Comparison of ENCODE assay signal across 11 cellular contexts in genomic region chr19:55527197-55528029, GRCh38. TPM values are rescaled to one million over a fixed set of nuclear protein-coding genes. Genes with fewer than 3 reads are reported as not detected.
A peak's percentile ranks its signal among the peaks of the same experiment; 100 is the strongest.
DNase-seq lines count a peak whose midpoint lies in the region; ATAC-seq, FAIRE-seq and TF ChIP-seq lines count a peak whose summit lies in the region.
"Had no signal": no experiment of that assay in that cellular context is flagged by ENCODE, and none has a peak within 500 bp of the region (broad histone marks: within the 10 kb centered on the region; RNA-seq: fewer than 3 reads in every experiment).

No MANE protein-coding gene starts in this region.

- H3K4ac ChIP-seq in IMR-90 (ENCODE audit: low read depth, low read length) (no peak overlapping the region; the same call in 1 of the 2 replicates), H1 (replicated peaks; ENCODE audit: insufficient read length, low read depth, low read length) (no peak overlapping the region)

- BruUV-seq in IMR-90 (replicated peaks; lab: Mats Ljungman, UMichigan): no TSS peak

- TF ChIP-seq EP300 in A549 (IDR thresholded peaks at IDR 0.05) (no peak), H1 (IDR thresholded peaks at IDR 0.05; ENCODE audit: borderline replicate concordance in 1 of 2, low read depth in 2 of 2, low read length in 2 of 2) (no peak)

- H3K4me2 ChIP-seq in A549 (peak overlapping the region; percentile 67), IMR-90 (ENCODE audit: low read depth, low read length) (no peak overlapping the region), H1 (ENCODE audit: insufficient read depth in 1 of 2, low read depth in 2 of 2, low read length in 2 of 2) (peak overlapping the region in 1 of 2 experiments; percentile 11; a peak in 1 of 4 replicates)
- H3K4me2 ChIP-seq: BLaER1 treated with 17β-estradiol and CSF1 and Interleukin-3, amounts not matched to agents 10 nM and 100 nM had no signal

- no peak overlapping the region for H4K91ac ChIP-seq in IMR-90 (ENCODE audit: insufficient read depth, low read depth, low read length)
- H4K91ac ChIP-seq in H1 (replicated peaks; ENCODE audit: insufficient read length, low read length): peak overlapping the region; percentile 95

- H4K20me1 ChIP-seq in IMR-90 (ENCODE audit: insufficient read depth, low read length) (no peaks in the 10 kb centered on the region), H1 (replicated peaks in 1 of 2; ENCODE audit: control insufficient read depth in 1 of 2, insufficient read depth in 2 of 2, low read length in 2 of 2) (peaks cover 0 to 9% of the 10 kb centered on the region in 2 experiments)
- H4K20me1 ChIP-seq: BLaER1 treated with 17β-estradiol and CSF1 and Interleukin-3, amounts not matched to agents 10 nM and 100 nM had no signal

- CTCF ChIA-PET in A549 (lab: Yijun Ruan, JAX) (interaction anchor here (0.6 to 2.9 kb wide), 10 partner anchors 8 to 96 kb away, joined by 3 to 13 read pairs (median 6); partner anchors contain the start of gene ZNF865), IMR-90 (lab: Yijun Ruan, JAX) (interaction anchor here (0.7 kb wide), 1 partner anchor 17 kb away, joined by 3 read pairs; no protein-coding TSS in a partner anchor), H1 (lab: Charles Lee; ENCODE audit: partially characterized antibody) (interaction anchor here (2.9 kb wide), 1 partner anchor 23 kb away, joined by 7 read pairs; no protein-coding TSS in a partner anchor)

- H3K23me2 ChIP-seq in H1 (ENCODE audit: low read depth, low read length): no peaks in the 10 kb centered on the region

- FAIRE-seq in A549 (lab: Jason Lieb, UNC) (peak; percentile 7), H1 (lab: Jason Lieb, UNC) (no peak)
- FAIRE-seq: GM18507 had no signal

- H3K9ac ChIP-seq in IMR-90 (ENCODE audit: low read depth, low read length) (no peak overlapping the region), H1 (replicated peaks in 1 of 4; ENCODE audit: extremely low read depth in 1 of 4, low read depth in 3 of 4, low read length in 3 of 4) (no peak overlapping the region)
- H3K9ac ChIP-seq: BLaER1 treated with 17β-estradiol and CSF1 and Interleukin-3, amounts not matched to agents 10 nM and 100 nM had no signal

- H3K9me1 ChIP-seq in IMR-90 (ENCODE audit: insufficient read depth, low read length): peaks cover 14% of the 10 kb centered on the region

- H3K56ac ChIP-seq in IMR-90 (ENCODE audit: extremely low read depth, insufficient read depth, low read length) (no peak overlapping the region), H1 (replicated peaks; ENCODE audit: insufficient read length, low read depth, low read length) (no peak overlapping the region)

- POLR2A ChIA-PET in A549 (lab: Yijun Ruan, JAX): interaction anchor here (1.6 to 1.7 kb wide), 3 partner anchors 23 to 72 kb away, joined by 5 to 13 read pairs (median 8); partner anchors contain the start of gene FIZ1
- POLR2A ChIA-PET in IMR-90 (lab: Charles Lee; ENCODE audit: unreplicated experiment): no interaction called here
- POLR2A ChIA-PET in H1 (lab: Charles Lee; ENCODE audit: partially characterized antibody): interaction anchor here (0.6 to 1.3 kb wide), 3 partner anchors 24 to 66 kb away, joined by 3 read pairs; no protein-coding TSS in a partner anchor

- H3K4me3 ChIP-seq in A549: no peak overlapping the region
- no peak overlapping the region for H3K4me3 ChIP-seq in IMR-90 (ENCODE audit: insufficient read depth, low read depth, low read length)
- no peak overlapping the region for H3K4me3 ChIP-seq in H1 (ENCODE audit: extremely low read depth in 1 of 4, insufficient read depth in 2 of 4, low read depth in 3 of 4, low read length in 4 of 4)
- H3K4me3 ChIP-seq: BLaER1 treated with 17β-estradiol and CSF1 and Interleukin-3, amounts not matched to agents 10 nM and 100 nM had no signal

- TF ChIP-seq POLR2A in A549 (IDR thresholded peaks at IDR 0.05; ENCODE audit: low read length): no peak
- no peak for TF ChIP-seq POLR2A in IMR-90 (IDR thresholded peaks at IDR 0.05; ENCODE audit: low read depth, low read length)
- no peak for TF ChIP-seq POLR2A in H1 (IDR thresholded peaks at IDR 0.05; ENCODE audit: control extremely low read depth in 1 of 2, low read depth in 2 of 2, low read length in 2 of 2)

- intact Hi-C loops in IMR-90 (cut with micrococcal nuclease): no loop called here

- no peak for ATAC-seq in A549
- no peak for ATAC-seq in IMR-90 (ENCODE audit: low read depth)
- ATAC-seq in GM21381 (IDR thresholded peaks at IDR 0.05; ENCODE audit: unreplicated experiment): no peak
- ATAC-seq in GM18868 (IDR thresholded peaks at IDR 0.05; ENCODE audit: unreplicated experiment): no peak

- H4K5ac ChIP-seq in IMR-90 (ENCODE audit: low read depth, low read length) (no peak overlapping the region), H1 (ENCODE audit: insufficient read length, low read depth, low read length) (no peak overlapping the region)

- H2BK20ac ChIP-seq in IMR-90 (ENCODE audit: low read depth, low read length) (no peak overlapping the region), H1 (ENCODE audit: low read length) (no peak overlapping the region)

- H2AK5ac ChIP-seq in IMR-90 (ENCODE audit: low read depth, low read length): no peak overlapping the region
- H2AK5ac ChIP-seq in H1 (ENCODE audit: low read depth, low read length): 0 out of 2 replicates have a peak overlapping the region, but pooled peaks have one; percentile 95

- H3K27ac ChIP-seq in A549: peak overlapping the region in 1 of 2 experiments; percentile 70; a peak in 3 of 6 replicates
- no peak overlapping the region for H3K27ac ChIP-seq in IMR-90 (ENCODE audit: insufficient read depth, low read length)
- H3K27ac ChIP-seq in H1 (ENCODE audit: low read depth, low read length): no peak overlapping the region
- H3K27ac ChIP-seq: BLaER1 treated with 17β-estradiol and CSF1 and Interleukin-3, amounts not matched to agents 10 nM and 100 nM had no signal

- H2BK5ac ChIP-seq in IMR-90 (ENCODE audit: low read depth, low read length, poor library complexity, severe bottlenecking) (no peak overlapping the region), H1 (ENCODE audit: low read depth, low read length) (peak overlapping the region; percentile 10)

- H2AFZ ChIP-seq in IMR-90 (replicated peaks; ENCODE audit: low read length, poor library complexity): peak overlapping the region; percentile 6
- H2AFZ ChIP-seq in H1 (ENCODE audit: low read length): no peak overlapping the region

- H3K79me2 ChIP-seq in H1 (ENCODE audit: control insufficient read depth in 1 of 2, insufficient read depth in 2 of 2, low read length in 2 of 2): no peaks in the 10 kb centered on the region

- WGBS in A549 (ENCODE audit: missing lambda C conversion rate): 75% methylated on average over 22 of the region's 22 CpGs
- WGBS in IMR-90 (ENCODE audit: extremely low coverage in 2 of 2, insufficient read length in 1 of 2), 2 experiments: 86% methylated on average over 18 of the region's 22 CpGs; no CpG with 5 or more reads in 1 of the 2 experiments
- WGBS in H1 (ENCODE audit: extremely low coverage in 1 of 2, insufficient coverage in 1 of 2, insufficient read length in 1 of 2, insufficient replicate concordance in 2 of 2, low coverage in 1 of 2, low lambda C conversion rate in 2 of 2, missing lambda C conversion rate in 1 of 2), 2 experiments: 86% methylated on average over 21 of the region's 22 CpGs; no CpG with 5 or more reads in 1 of the 2 experiments

- H3K14ac ChIP-seq in IMR-90 (replicated peaks; ENCODE audit: low read depth, low read length) (no peak overlapping the region; the same call in 1 of the 2 replicates), H1 (ENCODE audit: insufficient read length) (no peak overlapping the region)

- H3K18ac ChIP-seq in IMR-90 (ENCODE audit: low read depth, low read length) (no peak overlapping the region), H1 (ENCODE audit: extremely low read depth, low read length) (no peak overlapping the region)

- no peaks in the 10 kb centered on the region for H3K27me3 ChIP-seq in IMR-90 (ENCODE audit: control insufficient read depth, insufficient read depth, low read length)
- H3K27me3 ChIP-seq in H1 (replicated peaks in 1 of 4; ENCODE audit: control insufficient read depth in 3 of 4, extremely low read depth in 1 of 4, insufficient read depth in 3 of 4, low read length in 3 of 4): no peaks in the 10 kb centered on the region
- H3K27me3 ChIP-seq: BLaER1 treated with 17β-estradiol and CSF1 and Interleukin-3, amounts not matched to agents 10 nM and 100 nM had no signal

- H3K9me3 ChIP-seq in A549 (no peaks in the 10 kb centered on the region), IMR-90 (ENCODE audit: control insufficient read depth, insufficient read depth, low read length) (no peaks in the 10 kb centered on the region), H1 (ENCODE audit: insufficient read depth in 2 of 2, low read depth in 1 of 2, low read length in 1 of 2) (peaks cover 0 to 7% of the 10 kb centered on the region in 2 experiments; a peak in 2 of 4 replicates)

- no peak overlapping the region for H2BK15ac ChIP-seq in IMR-90 (ENCODE audit: low read depth, low read length)
- H2BK15ac ChIP-seq in H1 (ENCODE audit: low read length): no peak overlapping the region

- H2BK120ac ChIP-seq in IMR-90 (ENCODE audit: low read depth, low read length) (no peak overlapping the region), H1 (replicated peaks; ENCODE audit: low read depth, low read length) (no peak overlapping the region)

- H4K8ac ChIP-seq in IMR-90 (ENCODE audit: low read depth in 2 of 2, low read length in 2 of 2) (no peak overlapping the region), H1 (ENCODE audit: extremely low read depth, insufficient read depth, low read length) (no peak overlapping the region; the same call in 1 of the 2 replicates)

- TF ChIP-seq CTCF in A549 (IDR thresholded peaks at IDR 0.05) (no peak), IMR-90 (conservative IDR thresholded peaks at IDR 0.05; ENCODE audit: low read depth, low read length) (no peak), H1 (IDR thresholded peaks at IDR 0.05; ENCODE audit: control extremely low read depth in 1 of 3, insufficient read depth in 1 of 3, low read depth in 1 of 3, low read length in 3 of 3) (no peak)

- peak overlapping the region; percentile 82; the same call in 1 of the 2 replicates for H2BK12ac ChIP-seq in H1 (ENCODE audit: low read depth, low read length)

- no peak overlapping the region for H2AK9ac ChIP-seq in IMR-90 (replicated peaks; ENCODE audit: low read depth, low read length, poor library complexity)

- in situ Hi-C loops in IMR-90 (cut with MboI; ENCODE audit: low sequenced_read_pairs): no loop called here

- no peak for DNase-seq in A549 (ENCODE audit: low read depth in 1 of 2, low spot score in 1 of 2)
- DNase-seq in IMR-90: no peak
- DNase-seq in H1 (ENCODE audit: low read depth in 1 of 2, low spot score in 2 of 2): no peak
- no peak for DNase-seq in OCI-M1 (lab: John Stamatoyannopoulos, UW)
- DNase-seq: 8988T; CD4-positive, CD25-positive, alpha-beta regulatory T cell; GF-D8 had no signal

- H3K4me1 ChIP-seq in A549 (peaks cover 48% of the 10 kb centered on the region), IMR-90 (ENCODE audit: control insufficient read depth, insufficient read depth, low read length) (peaks cover 5% of the 10 kb centered on the region), H1 (replicated peaks in 1 of 4; ENCODE audit: control insufficient read depth in 3 of 4, insufficient read depth in 4 of 4, low read length in 3 of 4) (peaks cover 0 to 9% (median 2%) of the 10 kb centered on the region in 4 experiments; a peak in 3 of 7 replicates)

- dilution Hi-C loops in IMR-90 (cut with HindIII; ENCODE audit: low sequenced_read_pairs, unreplicated experiment): no loop called here

- H3K36me3 ChIP-seq in IMR-90 (ENCODE audit: control insufficient read depth, insufficient read depth, low read length): no peaks in the 10 kb centered on the region
- H3K36me3 ChIP-seq in H1 (ENCODE audit: control insufficient read depth in 2 of 4, insufficient read depth in 4 of 4, low read length in 3 of 4): no peaks in the 10 kb centered on the region; a peak in 1 of 8 replicates
- H3K36me3 ChIP-seq: BLaER1 treated with 17β-estradiol and CSF1 and Interleukin-3, amounts not matched to agents 10 nM and 100 nM had no signal

- TF ChIP-seq RAD21 in A549 (conservative IDR thresholded peaks at IDR 0.05 in 1 of 2, IDR thresholded peaks at IDR 0.05 in 1 of 2) (no peak), IMR-90 (IDR thresholded peaks at IDR 0.05; ENCODE audit: low read length) (no peak), H1 (IDR thresholded peaks at IDR 0.05 in 1 of 2, conservative IDR thresholded peaks at IDR 0.05 in 1 of 2; ENCODE audit: low read depth in 2 of 2, low read length in 2 of 2) (no peak)

- H3K23ac ChIP-seq in IMR-90 (ENCODE audit: low read depth, low read length) (no peak overlapping the region), H1 (ENCODE audit: insufficient read length) (no peak overlapping the region)

- H3K79me1 ChIP-seq in IMR-90 (ENCODE audit: low read depth in 1 of 2, low read length in 2 of 2): 0 out of 4 replicates have a peak, but pooled peaks cover 0 to 4% of the 10 kb centered on the region in 2 experiments
- H3K79me1 ChIP-seq in H1 (ENCODE audit: low read depth, low read length): no peaks in the 10 kb centered on the region

RNA-seq across cellular contexts. Expression of gene SBK2, which starts 9.5 kb away (rescaled TPM):
- polyA plus RNA-seq in A549 (2011; rRNA removed) (0.65 and 0.89 TPM in 2 replicates), A549 (2017; fragmentation: RNase III; extraction: RNeasy Plus Mini Kit Qiagen cat#74134 plus additional on column Dnase treatment) (1.1 to 1.6 TPM (median 1.2 TPM) in 3 replicates), IMR-90 (2012; rRNA removed) (0.30 and 0.48 TPM in 2 replicates), H1 (2011; rRNA removed) (3.2 and 7.4 TPM in 2 replicates)
- polyA plus RNA-seq in A549 (2012; cell fraction: cytosol; rRNA removed): 4.5 and 8.7 TPM in 2 replicates
- polyA plus RNA-seq in A549 (2012; cell fraction: nucleus; rRNA removed): 9.2 and 13.9 TPM in 2 replicates
- 0.58 and 0.68 TPM in 2 replicates for polyA minus RNA-seq in A549 (2011; rRNA and poly(A)+ RNA removed)
- total RNA-seq in IMR-90 (2012; rRNA removed): not detected in 2 replicates
- polyA plus RNA-seq in IMR-90 (2012; cell fraction: cytosol; rRNA removed): 0.47 TPM in 1 of 2 replicates, not detected in the other
- 3.7 and 5.3 TPM in 2 replicates for polyA plus RNA-seq in IMR-90 (2012; cell fraction: nucleus; rRNA removed; ENCODE audit: low replicate concordance)
- total RNA-seq in H1 (2021; fragmentation: NEBNext Ultra II Directional; extraction: Animal tissue kit (Norgen Biotek cat#: 25700)): 3.9 and 4.1 TPM in 2 replicates
- polyA plus RNA-seq in H1 (2011; cell fraction: cytosol; rRNA removed): 3.3 TPM
- polyA plus RNA-seq in H1 (2011; cell fraction: nucleus; rRNA removed): 8.7 TPM
- 2.8 to 5.5 TPM (median 4.5 TPM) in 4 replicates for polyA plus RNA-seq in H1 (2012, experiment 1 of 2)
- 3.3 TPM for polyA plus RNA-seq in H1 (2012, experiment 2 of 2)
- 2.0 TPM for polyA plus RNA-seq in H1 (2013, experiment 1 of 2)
- polyA plus RNA-seq in H1 (2013, experiment 2 of 2): 2.1 TPM
- polyA minus RNA-seq in H1 (2011; rRNA and poly(A)+ RNA removed): 1.1 and 1.3 TPM in 2 replicates
- polyA minus RNA-seq in H1 (2011; cell fraction: cytosol; rRNA and poly(A)+ RNA removed): 7.4 TPM
- 4.0 TPM for polyA minus RNA-seq in H1 (2011; cell fraction: nucleus; rRNA and poly(A)+ RNA removed)
- total RNA-seq: CD4-positive, CD25-positive, alpha-beta regulatory T cell had no signal
- polyA plus RNA-seq: CD4-positive, CD25-positive, alpha-beta regulatory T cell had no signal

RNA-seq across cellular contexts. Expression of gene SBK3, which starts 17.9 kb away (rescaled TPM):
- polyA plus RNA-seq in A549 (2011; rRNA removed): 0.89 and 1.1 TPM in 2 replicates
- 1.3 and 2.3 TPM in 2 replicates for polyA plus RNA-seq in A549 (2012; cell fraction: cytosol; rRNA removed)
- polyA plus RNA-seq in A549 (2012; cell fraction: nucleus; rRNA removed): 2.2 and 2.7 TPM in 2 replicates
- 0.92 to 1.2 TPM (median 1.1 TPM) in 3 replicates for polyA plus RNA-seq in A549 (2017; fragmentation: RNase III; extraction: RNeasy Plus Mini Kit Qiagen cat#74134 plus additional on column Dnase treatment)
- polyA minus RNA-seq in A549 (2011; rRNA and poly(A)+ RNA removed): 0.58 and 0.78 TPM in 2 replicates
- total RNA-seq in IMR-90 (2012; rRNA removed): 0.18 TPM in 1 of 2 replicates, not detected in the other
- 0.05 and 0.16 TPM in 2 replicates for polyA plus RNA-seq in IMR-90 (2012; rRNA removed)
- polyA plus RNA-seq in IMR-90 (2012; cell fraction: cytosol; rRNA removed): 0.08 TPM in 1 of 2 replicates, not detected in the other
- 0.15 and 0.35 TPM in 2 replicates for polyA plus RNA-seq in IMR-90 (2012; cell fraction: nucleus; rRNA removed; ENCODE audit: low replicate concordance)
- total RNA-seq in H1 (2021; fragmentation: NEBNext Ultra II Directional; extraction: Animal tissue kit (Norgen Biotek cat#: 25700)): 0.76 and 0.94 TPM in 2 replicates
- polyA plus RNA-seq in H1 (2011; rRNA removed): 1.5 and 2.8 TPM in 2 replicates
- polyA plus RNA-seq in H1 (2011; cell fraction: cytosol; rRNA removed): 1.5 TPM
- polyA plus RNA-seq in H1 (2011; cell fraction: nucleus; rRNA removed): 2.7 TPM
- polyA plus RNA-seq in H1 (2012, experiment 1 of 2): 0.65 to 1.9 TPM (median 1.5 TPM) in 4 replicates
- 1.1 TPM for polyA plus RNA-seq in H1 (2012, experiment 2 of 2)
- 0.53 TPM for polyA plus RNA-seq in H1 (2013, experiment 1 of 2)
- polyA plus RNA-seq in H1 (2013, experiment 2 of 2): 0.48 TPM
- 0.28 and 0.37 TPM in 2 replicates for polyA minus RNA-seq in H1 (2011; rRNA and poly(A)+ RNA removed)
- polyA minus RNA-seq in H1 (2011; cell fraction: cytosol; rRNA and poly(A)+ RNA removed): 1.5 TPM
- 0.70 TPM for polyA minus RNA-seq in H1 (2011; cell fraction: nucleus; rRNA and poly(A)+ RNA removed)
- total RNA-seq: CD4-positive, CD25-positive, alpha-beta regulatory T cell had no signal
- polyA plus RNA-seq: CD4-positive, CD25-positive, alpha-beta regulatory T cell had no signal

RNA-seq across cellular contexts. Expression of gene SSC5D, which starts 39.2 kb away (rescaled TPM):
- polyA plus RNA-seq in A549 (2011; rRNA removed): 0.19 and 0.22 TPM in 2 replicates
- 0.30 and 0.44 TPM in 2 replicates for polyA plus RNA-seq in A549 (2012; cell fraction: cytosol; rRNA removed)
- polyA plus RNA-seq in A549 (2012; cell fraction: nucleus; rRNA removed): 2.3 and 2.6 TPM in 2 replicates
- 0.96 to 2.0 TPM (median 1.5 TPM) in 3 replicates for polyA plus RNA-seq in A549 (2017; fragmentation: RNase III; extraction: RNeasy Plus Mini Kit Qiagen cat#74134 plus additional on column Dnase treatment)
- polyA minus RNA-seq in A549 (2011; rRNA and poly(A)+ RNA removed): 0.25 and 0.29 TPM in 2 replicates
- 1.4 and 1.7 TPM in 2 replicates for total RNA-seq in IMR-90 (2012; rRNA removed)
- 14.1 and 19.1 TPM in 2 replicates for polyA plus RNA-seq in IMR-90 (2012; rRNA removed)
- polyA plus RNA-seq in IMR-90 (2012; cell fraction: cytosol; rRNA removed): 10.9 and 19.1 TPM in 2 replicates
- 44.4 and 80.8 TPM in 2 replicates for polyA plus RNA-seq in IMR-90 (2012; cell fraction: nucleus; rRNA removed; ENCODE audit: low replicate concordance)
- 1.7 and 2.3 TPM in 2 replicates for total RNA-seq in H1 (2021; fragmentation: NEBNext Ultra II Directional; extraction: Animal tissue kit (Norgen Biotek cat#: 25700))
- polyA plus RNA-seq in H1 (2011; rRNA removed): 0.39 and 0.72 TPM in 2 replicates
- polyA plus RNA-seq in H1 (2011; cell fraction: cytosol; rRNA removed): 0.45 TPM
- 4.1 TPM for polyA plus RNA-seq in H1 (2011; cell fraction: nucleus; rRNA removed)
- 1.2 to 2.6 TPM (median 1.7 TPM) in 4 replicates for polyA plus RNA-seq in H1 (2012, experiment 1 of 2)
- polyA plus RNA-seq in H1 (2012, experiment 2 of 2): 0.63 TPM
- 0.73 TPM for polyA plus RNA-seq in H1 (2013, experiment 1 of 2)
- 1.1 TPM for polyA plus RNA-seq in H1 (2013, experiment 2 of 2)
- 0.29 and 0.54 TPM in 2 replicates for polyA minus RNA-seq in H1 (2011; rRNA and poly(A)+ RNA removed)
- polyA minus RNA-seq in H1 (2011; cell fraction: cytosol; rRNA and poly(A)+ RNA removed): 1.0 TPM
- 2.8 TPM for polyA minus RNA-seq in H1 (2011; cell fraction: nucleus; rRNA and poly(A)+ RNA removed)
- polyA plus RNA-seq: CD4-positive, CD25-positive, alpha-beta regulatory T cell had no signal

RNA-seq across cellular contexts. Expression of gene NAT14, which starts 42.4 kb away (rescaled TPM):
- polyA plus RNA-seq in A549 (2011; rRNA removed): 16.8 and 21.0 TPM in 2 replicates
- polyA plus RNA-seq in A549 (2012; cell fraction: cytosol; rRNA removed): 48.1 and 50.6 TPM in 2 replicates
- polyA plus RNA-seq in A549 (2012; cell fraction: nucleus; rRNA removed): 98.9 and 106 TPM in 2 replicates
- 46.5 to 57.4 TPM (median 50.3 TPM) in 3 replicates for polyA plus RNA-seq in A549 (2017; fragmentation: RNase III; extraction: RNeasy Plus Mini Kit Qiagen cat#74134 plus additional on column Dnase treatment)
- 7.6 and 10.2 TPM in 2 replicates for polyA minus RNA-seq in A549 (2011; rRNA and poly(A)+ RNA removed)
- 4.3 and 7.2 TPM in 2 replicates for total RNA-seq in IMR-90 (2012; rRNA removed)
- 40.9 and 41.2 TPM in 2 replicates for polyA plus RNA-seq in IMR-90 (2012; rRNA removed)
- 42.0 and 62.9 TPM in 2 replicates for polyA plus RNA-seq in IMR-90 (2012; cell fraction: cytosol; rRNA removed)
- 65.5 and 111 TPM in 2 replicates for polyA plus RNA-seq in IMR-90 (2012; cell fraction: nucleus; rRNA removed; ENCODE audit: low replicate concordance)
- total RNA-seq in H1 (2021; fragmentation: NEBNext Ultra II Directional; extraction: Animal tissue kit (Norgen Biotek cat#: 25700)): 69.1 and 71.2 TPM in 2 replicates
- 47.1 and 79.5 TPM in 2 replicates for polyA plus RNA-seq in H1 (2011; rRNA removed)
- polyA plus RNA-seq in H1 (2011; cell fraction: cytosol; rRNA removed): 51.3 TPM
- polyA plus RNA-seq in H1 (2011; cell fraction: nucleus; rRNA removed): 132 TPM
- 61.3 to 71.3 TPM (median 67.2 TPM) in 4 replicates for polyA plus RNA-seq in H1 (2012, experiment 1 of 2)
- polyA plus RNA-seq in H1 (2012, experiment 2 of 2): 81.6 TPM
- polyA plus RNA-seq in H1 (2013, experiment 1 of 2): 91.7 TPM
- 105 TPM for polyA plus RNA-seq in H1 (2013, experiment 2 of 2)
- polyA minus RNA-seq in H1 (2011; rRNA and poly(A)+ RNA removed): 7.1 and 10.9 TPM in 2 replicates
- polyA minus RNA-seq in H1 (2011; cell fraction: cytosol; rRNA and poly(A)+ RNA removed): 14.2 TPM
- 14.5 TPM for polyA minus RNA-seq in H1 (2011; cell fraction: nucleus; rRNA and poly(A)+ RNA removed)

RNA-seq across cellular contexts. Expression of gene ZNF628, which starts 51.0 kb away (rescaled TPM):
- polyA plus RNA-seq in A549 (2011; rRNA removed): 0.32 and 0.48 TPM in 2 replicates
- 2.5 and 4.8 TPM in 2 replicates for polyA plus RNA-seq in A549 (2012; cell fraction: cytosol; rRNA removed)
- polyA plus RNA-seq in A549 (2012; cell fraction: nucleus; rRNA removed): 7.0 and 12.6 TPM in 2 replicates
- 4.7 to 5.9 TPM (median 5.7 TPM) in 3 replicates for polyA plus RNA-seq in A549 (2017; fragmentation: RNase III; extraction: RNeasy Plus Mini Kit Qiagen cat#74134 plus additional on column Dnase treatment)
- polyA minus RNA-seq in A549 (2011; rRNA and poly(A)+ RNA removed): 0.70 and 1.0 TPM in 2 replicates
- total RNA-seq in IMR-90 (2012; rRNA removed): 0.18 and 0.28 TPM in 2 replicates
- 1.9 and 2.6 TPM in 2 replicates for polyA plus RNA-seq in IMR-90 (2012; rRNA removed)
- polyA plus RNA-seq in IMR-90 (2012; cell fraction: cytosol; rRNA removed): 2.0 and 4.3 TPM in 2 replicates
- polyA plus RNA-seq in IMR-90 (2012; cell fraction: nucleus; rRNA removed; ENCODE audit: low replicate concordance): 4.7 and 12.2 TPM in 2 replicates
- total RNA-seq in H1 (2021; fragmentation: NEBNext Ultra II Directional; extraction: Animal tissue kit (Norgen Biotek cat#: 25700)): 10.8 and 12.9 TPM in 2 replicates
- 1.7 and 4.5 TPM in 2 replicates for polyA plus RNA-seq in H1 (2011; rRNA removed)
- polyA plus RNA-seq in H1 (2011; cell fraction: cytosol; rRNA removed): 1.4 TPM
- 4.4 TPM for polyA plus RNA-seq in H1 (2011; cell fraction: nucleus; rRNA removed)
- polyA plus RNA-seq in H1 (2012, experiment 1 of 2): 3.2 to 7.6 TPM (median 6.6 TPM) in 4 replicates
- 4.7 TPM for polyA plus RNA-seq in H1 (2012, experiment 2 of 2)
- polyA plus RNA-seq in H1 (2013, experiment 1 of 2): 6.7 TPM
- 7.0 TPM for polyA plus RNA-seq in H1 (2013, experiment 2 of 2)
- polyA minus RNA-seq in H1 (2011; rRNA and poly(A)+ RNA removed): 0.61 and 0.82 TPM in 2 replicates
- 8.8 TPM for polyA minus RNA-seq in H1 (2011; cell fraction: cytosol; rRNA and poly(A)+ RNA removed)
- polyA minus RNA-seq in H1 (2011; cell fraction: nucleus; rRNA and poly(A)+ RNA removed): 7.2 TPM
